2 cellular contexts compared by ENCODE assay signal in the genomic region with DNA sequence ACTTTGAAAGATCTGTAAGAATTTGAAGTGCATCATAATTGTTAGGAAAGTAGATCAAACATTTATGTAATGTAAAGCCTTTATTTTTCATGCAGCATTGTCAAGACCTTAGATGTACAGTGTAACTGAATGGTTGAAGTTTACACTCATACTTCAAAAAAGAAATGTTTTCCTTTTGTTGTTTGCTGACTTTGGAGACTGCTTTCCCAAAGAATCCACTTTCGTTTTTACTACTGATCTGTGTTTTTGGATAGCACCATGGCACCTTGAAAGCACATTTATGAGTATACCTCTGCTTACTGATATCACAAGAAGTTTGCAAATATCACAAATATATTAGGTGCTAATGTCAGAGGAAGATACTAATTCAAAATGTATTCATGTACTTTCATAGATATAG.
TF ChIP-seq lines count a peak whose summit lies in the region.

No MANE protein-coding gene starts in this region.

TF ChIP-seq in GM12891, 5 proteins besides CTCF, POLR2A, EP300 and RAD21 (continued from another document):
- TF ChIP-seq POU2F2 (IDR thresholded peaks at IDR 0.05; ENCODE audit: low read depth, low read length) = no peak
- TF ChIP-seq PAX5 (IDR thresholded peaks at IDR 0.05; ENCODE audit: insufficient read depth, low read length, severe bottlenecking) = no peak
- no peak for TF ChIP-seq SPI1 (IDR thresholded peaks at IDR 0.05; ENCODE audit: low read depth, low read length)
- no peak for TF ChIP-seq POLR2AphosphoS5 (IDR thresholded peaks at IDR 0.05; ENCODE audit: low read depth, low read length)

TF ChIP-seq in K562, 482 proteins besides CTCF, POLR2A, EP300 and RAD21:
- TF ChIP-seq, protein P1, sequence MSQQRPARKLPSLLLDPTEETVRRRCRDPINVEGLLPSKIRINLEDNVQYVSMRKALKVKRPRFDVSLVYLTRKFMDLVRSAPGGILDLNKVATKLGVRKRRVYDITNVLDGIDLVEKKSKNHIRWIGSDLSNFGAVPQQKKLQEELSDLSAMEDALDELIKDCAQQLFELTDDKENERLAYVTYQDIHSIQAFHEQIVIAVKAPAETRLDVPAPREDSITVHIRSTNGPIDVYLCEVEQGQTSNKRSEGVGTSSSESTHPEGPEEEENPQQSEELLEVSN (IDR thresholded peaks at IDR 0.05; ENCODE audit: borderline replicate concordance in 1 of 2, extremely low read depth in 1 of 2, insufficient read depth in 1 of 2, insufficient read length in 1 of 2, low read depth in 1 of 2, low read length in 1 of 2, poor library complexity in 1 of 2, severe bottlenecking in 1 of 2) = no peak
- TF ChIP-seq SIX5 (IDR thresholded peaks at IDR 0.05; ENCODE audit: borderline replicate concordance in 1 of 2, insufficient read depth in 1 of 2, low read depth in 1 of 2, low read length in 2 of 2) (no peak), ZNF695 (CRISPR knock-in tag; IDR thresholded peaks at IDR 0.05) (no peak), HDAC1 (IDR thresholded peaks at IDR 0.05) (no peak), PURB (CRISPR knock-in tag; IDR thresholded peaks at IDR 0.05; ENCODE audit: low read depth) (no peak), ZNF75A (CRISPR knock-in tag; IDR thresholded peaks at IDR 0.05) (no peak), U2AF1 (optimal IDR thresholded peaks at IDR 0.05; ENCODE audit: low read depth, low read length) (no peak), TRIM25 (IDR thresholded peaks at IDR 0.05; ENCODE audit: borderline replicate concordance) (no peak)
- TF ChIP-seq, protein P2, sequence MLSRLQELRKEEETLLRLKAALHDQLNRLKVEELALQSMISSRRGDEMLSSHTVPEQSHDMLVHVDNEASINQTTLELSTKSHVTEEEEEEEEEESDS (CRISPR knock-in tag; IDR thresholded peaks at IDR 0.05) = no peak
